ENCODE assay signal across 1 cellular context in genomic region chr1:205210876-205211838, GRCh38.
TF ChIP-seq lines count a peak whose summit lies in the region.

Gene DSTYK, minus strand, starts transcription at chr1:205211702. Its CDS starts 167 bp downstream, at chr1:205211535.

TF ChIP-seq in K562, 482 proteins besides CTCF, POLR2A, EP300 and RAD21 (continued from another document and continues in another):
- peak; percentile 77 for TF ChIP-seq IRF9 (tag; IDR thresholded peaks at IDR 0.05)
- peak; percentile 86; the same call in 1 of the 2 replicates for TF ChIP-seq GATAD2B (IDR thresholded peaks at IDR 0.05; ENCODE audit: borderline replicate concordance)
- peak; percentile 18; the same call in 1 of the 2 replicates for TF ChIP-seq SMARCC2 (IDR thresholded peaks at IDR 0.05; ENCODE audit: low read depth)
- TF ChIP-seq HDAC3 (IDR thresholded peaks at IDR 0.05; ENCODE audit: borderline replicate concordance, partially characterized antibody): peak; percentile 77
- TF ChIP-seq ZBTB26 (CRISPR knock-in tag; IDR thresholded peaks at IDR 0.05): 0 out of 2 replicates have a peak, but pooled peaks have one; percentile 3
- peak; percentile 85; the same call in 1 of the 2 replicates for TF ChIP-seq MYNN (IDR thresholded peaks at IDR 0.05)
- no peak for TF ChIP-seq MYNN (CRISPR knock-in tag; IDR thresholded peaks at IDR 0.05)
- peak in 1 of 2 experiments; percentile 98; a peak in 2 of 4 replicates for TF ChIP-seq MLLT1 (IDR thresholded peaks at IDR 0.05)
- peak; percentile 91 for TF ChIP-seq DIDO1 (tag; IDR thresholded peaks at IDR 0.05; ENCODE audit: low read depth)
- TF ChIP-seq MAFF (IDR thresholded peaks at IDR 0.05; ENCODE audit: low read length): no peak
- peak; percentile 87 for TF ChIP-seq PHF20 (IDR thresholded peaks at IDR 0.05; ENCODE audit: partially characterized antibody)
- TF ChIP-seq GMEB1 (CRISPR knock-in tag; IDR thresholded peaks at IDR 0.05): peak; percentile 88
- TF ChIP-seq RNF219 (CRISPR knock-in tag; IDR thresholded peaks at IDR 0.05): no peak
- TF ChIP-seq RUNX1 (IDR thresholded peaks at IDR 0.05; ENCODE audit: low read depth): peak; percentile 89; the same call in 1 of the 2 replicates
- peak; percentile 20; the same call in 1 of the 2 replicates for TF ChIP-seq ZC3H8 (IDR thresholded peaks at IDR 0.05)
- no peak for TF ChIP-seq ZNF57 (CRISPR knock-in tag; IDR thresholded peaks at IDR 0.05)
- peak; percentile 99 to 100 for TF ChIP-seq SIX5 (IDR thresholded peaks at IDR 0.05; ENCODE audit: borderline replicate concordance in 1 of 2, insufficient read depth in 1 of 2, low read depth in 1 of 2, low read length in 2 of 2)
- TF ChIP-seq BMI1 (IDR thresholded peaks at IDR 0.05; ENCODE audit: low read length): peak; percentile 55; the same call in 1 of the 2 replicates
- no peak for TF ChIP-seq ZNF561 (CRISPR knock-in tag; conservative IDR thresholded peaks at IDR 0.05)
- no peak for TF ChIP-seq FOXK1 (CRISPR knock-in tag; IDR thresholded peaks at IDR 0.05; ENCODE audit: borderline replicate concordance)
- TF ChIP-seq ZKSCAN1 (IDR thresholded peaks at IDR 0.05; ENCODE audit: low read depth, low read length): peak; percentile 86
- peak; percentile 26; the same call in 1 of the 2 replicates for TF ChIP-seq DEAF1 (CRISPR knock-in tag; IDR thresholded peaks at IDR 0.05)
- TF ChIP-seq POLR2H (tag; IDR thresholded peaks at IDR 0.05; ENCODE audit: low read depth): no peak; the same call in 1 of the 2 replicates
- peak; percentile 92 for TF ChIP-seq TFAP4 (CRISPR knock-in tag; IDR thresholded peaks at IDR 0.05; ENCODE audit: borderline replicate concordance)
- no peak for TF ChIP-seq MCM3 (IDR thresholded peaks at IDR 0.05)
- peak; percentile 90 for TF ChIP-seq ZNF766 (CRISPR knock-in tag; conservative IDR thresholded peaks at IDR 0.05)
- no peak for TF ChIP-seq BACH1 (tag; IDR thresholded peaks at IDR 0.05)
- TF ChIP-seq TAL1 (IDR thresholded peaks at IDR 0.05): peak; percentile 52; the same call in 1 of the 2 replicates
- peak; percentile 50; the same call in 1 of the 2 replicates for TF ChIP-seq SIN3B (IDR thresholded peaks at IDR 0.05; ENCODE audit: low read depth)
- peak; percentile 15; the same call in 1 of the 2 replicates for TF ChIP-seq ZNF316 (IDR thresholded peaks at IDR 0.05)
- TF ChIP-seq ESRRB (CRISPR knock-in tag; IDR thresholded peaks at IDR 0.05; ENCODE audit: borderline replicate concordance): no peak
- TF ChIP-seq ZNF24 (IDR thresholded peaks at IDR 0.05): peak; percentile 74
- peak; percentile 87 for TF ChIP-seq KDM5B (IDR thresholded peaks at IDR 0.05; ENCODE audit: insufficient replicate concordance, low read depth, low read length)
- no peak for TF ChIP-seq ELK1 (CRISPR knock-in tag; IDR thresholded peaks at IDR 0.05)
- peak; percentile 56 to 76; a peak in 3 of 4 replicates for TF ChIP-seq NONO (IDR thresholded peaks at IDR 0.05; ENCODE audit: low read depth in 2 of 2, low read length in 1 of 2)
- TF ChIP-seq BHLHE40 (IDR thresholded peaks at IDR 0.05; ENCODE audit: low read length): peak; percentile 63
- TF ChIP-seq ZNF121 (CRISPR knock-in tag; conservative IDR thresholded peaks at IDR 0.05): no peak
- peak; percentile 95 for TF ChIP-seq HNRNPL (IDR thresholded peaks at IDR 0.05; ENCODE audit: low read depth, low read length)
- no peak for TF ChIP-seq NCOA2 (IDR thresholded peaks at IDR 0.05; ENCODE audit: partially characterized antibody in 2 of 2)
- peak; percentile 35; the same call in 1 of the 2 replicates for TF ChIP-seq CEBPB (tag; IDR thresholded peaks at IDR 0.05)
- TF ChIP-seq SMAD1 (IDR thresholded peaks at IDR 0.05; ENCODE audit: low read depth, low read length, partially characterized antibody): peak; percentile 48
- 0 out of 2 replicates have a peak, but pooled peaks have one; percentile 20 for TF ChIP-seq PTBP1 (IDR thresholded peaks at IDR 0.05; ENCODE audit: low read depth, low read length)
- peak; percentile 43 for TF ChIP-seq ZFP36 (IDR thresholded peaks at IDR 0.05; ENCODE audit: low read depth, low read length, partially characterized antibody)
- no peak for TF ChIP-seq CLOCK (CRISPR knock-in tag; IDR thresholded peaks at IDR 0.05; ENCODE audit: borderline replicate concordance)
- no peak for TF ChIP-seq HMG20A (CRISPR knock-in tag; conservative IDR thresholded peaks at IDR 0.05)
- no peak; the same call in 1 of the 2 replicates for TF ChIP-seq ZNF311 (CRISPR knock-in tag; IDR thresholded peaks at IDR 0.05)
- TF ChIP-seq HBP1 (CRISPR knock-in tag; IDR thresholded peaks at IDR 0.05): 0 out of 2 replicates have a peak, but pooled peaks have one; percentile 3
- TF ChIP-seq E2F6 (IDR thresholded peaks at IDR 0.05; ENCODE audit: borderline replicate concordance in 1 of 2, extremely low read depth in 1 of 2, insufficient read depth in 1 of 2, insufficient read length in 1 of 2, low read depth in 1 of 2, low read length in 1 of 2, poor library complexity in 1 of 2, severe bottlenecking in 1 of 2): peak in 1 of 2 experiments; percentile 25
- TF ChIP-seq RAD51 (IDR thresholded peaks at IDR 0.05; ENCODE audit: borderline replicate concordance, low read depth): no peak
- TF ChIP-seq MEIS2 (IDR thresholded peaks at IDR 0.05; ENCODE audit: partially characterized antibody): peak; percentile 37
- TF ChIP-seq ZC3H11A (IDR thresholded peaks at IDR 0.05; ENCODE audit: low read depth, low read length): peak; percentile 98
- TF ChIP-seq ZNF707 (CRISPR knock-in tag; conservative IDR thresholded peaks at IDR 0.05): no peak
